ENCODE assay signal across 10 cellular contexts in genomic region chr6:111086685-111087084, GRCh38. TPM values are rescaled to one million over a fixed set of nuclear protein-coding genes. Genes with fewer than 3 reads are reported as not detected.
DNase-seq lines count a peak whose midpoint lies in the region; ATAC-seq, FAIRE-seq and TF ChIP-seq lines count a peak whose summit lies in the region.
"Had no signal": no experiment of that assay in that cellular context is flagged by ENCODE, and none has a peak within 500 bp of the region (broad histone marks: within the 10 kb centered on the region; RNA-seq: fewer than 3 reads in every experiment).

No MANE protein-coding gene starts in this region.

- peaks cover 14% of the 10 kb centered on the region for H3K27me3 Mint-ChIP-seq in T-helper 2 cell treated with Interferon-gamma antibody and Interleukin-4, amounts not matched to agents 5 μg/mL and 100 μg/mL, for 36 hours (ENCODE audit: low read depth)

- TF ChIP-seq CTCF in kidney epithelial cell (IDR thresholded peaks at IDR 0.05; ENCODE audit: insufficient read depth, low read length, poor library complexity, severe bottlenecking): no peak
- no peak for TF ChIP-seq CTCF in suprapubic skin (IDR thresholded peaks at IDR 0.05)
- no peak for TF ChIP-seq CTCF in D721Med (IDR thresholded peaks at IDR 0.05; ENCODE audit: insufficient read depth, missing control alignments)

- H3K36me3 ChIP-seq in kidney epithelial cell (ENCODE audit: control insufficient read depth, insufficient read depth, low read length): no peaks in the 10 kb centered on the region
- no peaks in the 10 kb centered on the region for H3K36me3 ChIP-seq in suprapubic skin

- no peak for TF ChIP-seq EP300 in suprapubic skin (IDR thresholded peaks at IDR 0.05)

- peak overlapping the region; percentile 63 for H3K4me3 Mint-ChIP-seq in T-helper 2 cell treated with Interferon-gamma antibody and Interleukin-4, amounts not matched to agents 5 μg/mL and 100 μg/mL, for 36 hours

- peaks cover 23% of the 10 kb centered on the region for H3K4me1 ChIP-seq in suprapubic skin

- no peaks in the 10 kb centered on the region for H3K9me3 ChIP-seq in suprapubic skin

- no peaks in the 10 kb centered on the region for H3K9me3 Mint-ChIP-seq in T-helper 2 cell treated with Interferon-gamma antibody and Interleukin-4, amounts not matched to agents 5 μg/mL and 100 μg/mL, for 36 hours
- no peaks in the 10 kb centered on the region for H3K9me3 Mint-ChIP-seq in activated naive CD4-positive, alpha-beta T cell treated with anti-CD3 and anti-CD28 coated beads, Interleukin-2, amount 50 U/mL, for 72 hours

- peaks cover 5% of the 10 kb centered on the region for H3K27me3 ChIP-seq in kidney epithelial cell (ENCODE audit: control insufficient read depth, insufficient read depth, low read length)
- H3K27me3 ChIP-seq in suprapubic skin: peaks cover 41% of the 10 kb centered on the region

- no peak overlapping the region for H3K27ac ChIP-seq in suprapubic skin

- H3K27ac Mint-ChIP-seq in T-helper 2 cell treated with Interferon-gamma antibody and Interleukin-4, amounts not matched to agents 5 μg/mL and 100 μg/mL, for 36 hours: no peak overlapping the region
- H3K27ac Mint-ChIP-seq in activated naive CD4-positive, alpha-beta T cell treated with anti-CD3 and anti-CD28 coated beads, Interleukin-2, amount 50 U/mL, for 72 hours: peak overlapping the region; percentile 47 to 81

- no peak for FAIRE-seq in D721Med (lab: Jason Lieb, UNC)
- FAIRE-seq: A204.1 had no signal

- DNase-seq in T-helper 2 cell treated with Interferon-gamma antibody and Interleukin-4, amounts not matched to agents 5 μg/mL and 100 μg/mL, for 36 hours (ENCODE audit: low spot score): no peak
- DNase-seq in T-helper 2 cell (no peak), kidney epithelial cell (ENCODE audit: low read depth) (no peak), suprapubic skin (ENCODE audit: low spot score in 2 of 2) (no peak), D721Med (ENCODE audit: insufficient read length, low spot score) (no peak)
- DNase-seq in activated naive CD4-positive, alpha-beta T cell treated with anti-CD3 and anti-CD28 coated beads, Interleukin-2, amount 50 U/mL, for 72 hours (ENCODE audit: low spot score in 2 of 2): no peak
- DNase-seq in activated CD8-positive, alpha-beta memory T cell treated with anti-CD3 and anti-CD28 coated beads, Interleukin-2, amount 50 U/mL, for 48 hours: no peak
- no peak for DNase-seq in stimulated activated CD4-positive, alpha-beta T cell treated with anti-CD3 and anti-CD28 coated beads, Interleukin-12 subunit alpha, Interleukin-12 subunit beta, amount 100 ng/mL, for 4 hours
- DNase-seq: HCEC 1CT had no signal

- no peak for TF ChIP-seq POLR2A in suprapubic skin (IDR thresholded peaks at IDR 0.05)

- H3K4me3 ChIP-seq in kidney epithelial cell (ENCODE audit: low read depth, low read length) (peak overlapping the region; percentile 56), suprapubic skin (peak overlapping the region; percentile 86)

- peaks cover 20% of the 10 kb centered on the region for H3K4me1 Mint-ChIP-seq in T-helper 2 cell treated with Interferon-gamma antibody and Interleukin-4, amounts not matched to agents 5 μg/mL and 100 μg/mL, for 36 hours (ENCODE audit: low read depth)

- WGBS in suprapubic skin: 16% methylated on average over 5 of the region's 5 CpGs

- no peaks in the 10 kb centered on the region for H3K36me3 Mint-ChIP-seq in T-helper 2 cell treated with Interferon-gamma antibody and Interleukin-4, amounts not matched to agents 5 μg/mL and 100 μg/mL, for 36 hours (ENCODE audit: low read depth)
- H3K36me3 Mint-ChIP-seq in activated naive CD4-positive, alpha-beta T cell treated with anti-CD3 and anti-CD28 coated beads, Interleukin-2, amount 50 U/mL, for 72 hours: peaks cover 0 to 6% of the 10 kb centered on the region in 2 donors

- no peak for ATAC-seq in activated naive CD4-positive, alpha-beta T cell treated with anti-CD3 and anti-CD28 coated beads, Interleukin-2, amount 50 U/mL, for 72 hours

RNA-seq across cellular contexts. Expression of gene SLC16A10, which starts 0.6 kb away (rescaled TPM):
- total RNA-seq in activated naive CD4-positive, alpha-beta T cell treated with anti-CD3 and anti-CD28 coated beads, Interleukin-2, amount 50 U/mL, for 72 hours: 1 to 10 TPM; 5.4 to 7.8 TPM
- total RNA-seq in kidney epithelial cell: 1.0 and 1.4 TPM in 2 replicates
- total RNA-seq in suprapubic skin: 10 to 100 TPM; 23.1 to 73.5 (median 35.9) TPM
